Comparison of ENCODE assay signal across 23 cellular contexts in the genomic region with DNA sequence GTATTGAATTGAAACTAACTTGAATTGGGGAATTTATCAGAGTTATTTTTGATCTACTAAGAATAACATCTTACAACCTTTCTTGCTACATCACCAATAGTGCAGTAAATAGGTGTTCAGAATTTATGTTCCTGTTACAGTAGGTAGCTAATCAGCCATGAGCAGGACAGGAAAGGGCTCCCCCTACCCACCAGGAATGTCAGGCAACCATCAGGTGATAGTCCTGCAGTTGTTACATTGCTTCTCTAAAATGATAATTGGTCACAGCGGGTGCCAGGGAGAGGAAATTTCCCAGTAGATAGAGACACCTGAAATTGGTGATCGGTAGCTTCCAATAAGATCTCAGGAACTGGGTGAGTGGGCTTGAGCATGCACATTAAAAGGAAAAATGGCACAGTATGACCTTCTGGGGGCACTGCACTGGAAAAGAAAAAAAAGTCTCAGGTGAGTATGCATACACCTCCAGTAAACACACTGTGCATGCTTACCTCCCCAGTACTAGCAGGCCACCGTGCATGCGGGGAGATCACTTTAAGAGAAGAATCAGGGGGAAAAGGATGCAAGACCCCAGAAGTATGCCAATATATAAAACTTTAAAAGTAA.
DNase-seq lines count a peak whose midpoint lies in the region; ATAC-seq, FAIRE-seq and TF ChIP-seq lines count a peak whose summit lies in the region.
"Had no signal": no experiment of that assay in that cellular context is flagged by ENCODE, and none has a peak within 500 bp of the region (broad histone marks: within the 10 kb centered on the region; RNA-seq: fewer than 3 reads in every experiment).

No MANE protein-coding gene starts in this region.

- H2BK120ac ChIP-seq in H1 (replicated peaks; ENCODE audit: low read depth, low read length) = no peak overlapping the region

- H3K27ac Mint-ChIP-seq in GM23338 (no peak overlapping the region), neural progenitor cell (no peak overlapping the region)
- H3K27ac Mint-ChIP-seq: CD14-positive monocyte; CD8-positive, alpha-beta T cell; HFFc6 had no signal

- TF ChIP-seq EP300 in H1 (IDR thresholded peaks at IDR 0.05; ENCODE audit: borderline replicate concordance in 1 of 2, low read depth in 2 of 2, low read length in 2 of 2) = no peak

- POLR2A ChIA-PET in H1 (lab: Charles Lee; ENCODE audit: partially characterized antibody) = no interaction called here

- H4K5ac ChIP-seq in H1 (ENCODE audit: insufficient read length, low read depth, low read length) = no peak overlapping the region

- H3K9me3 ChIP-seq in HUES6 (ENCODE audit: control insufficient read depth, insufficient read depth, low read depth, low read length) (no peaks in the 10 kb centered on the region), H1 (ENCODE audit: insufficient read depth in 2 of 2, low read depth in 1 of 2, low read length in 1 of 2) (no peaks in the 10 kb centered on the region), neural progenitor cell (ENCODE audit: low read depth) (no peaks in the 10 kb centered on the region)
- H3K9me3 ChIP-seq: BE2C had no signal

- no peaks in the 10 kb centered on the region for H3K36me3 ChIP-seq in GM23338 (ENCODE audit: insufficient read depth)
- H3K36me3 ChIP-seq in HUES6 (ENCODE audit: control insufficient read depth, insufficient read depth, low read length) = no peaks in the 10 kb centered on the region
- no peaks in the 10 kb centered on the region for H3K36me3 ChIP-seq in H1 (ENCODE audit: control insufficient read depth in 2 of 4, insufficient read depth in 4 of 4, low read length in 3 of 4)
- H3K36me3 ChIP-seq in neural progenitor cell = no peaks in the 10 kb centered on the region
- H3K36me3 ChIP-seq: BE2C, HAP-1 had no signal

- no peak overlapping the region for H4K8ac ChIP-seq in H1 (ENCODE audit: extremely low read depth, insufficient read depth, low read length)

- WGBS in H1 (ENCODE audit: extremely low coverage in 1 of 2, insufficient coverage in 1 of 2, insufficient read length in 1 of 2, insufficient replicate concordance in 2 of 2, low coverage in 1 of 2, low lambda C conversion rate in 2 of 2, missing lambda C conversion rate in 1 of 2), 2 experiments = 92% methylated on average over 4 of the region's 4 CpGs; no CpG with 5 or more reads in 1 of the 2 experiments

- no peaks in the 10 kb centered on the region for H3K79me2 ChIP-seq in GM23338 (replicated peaks; ENCODE audit: insufficient read depth)
- no peaks in the 10 kb centered on the region for H3K79me2 ChIP-seq in H1 (ENCODE audit: control insufficient read depth in 1 of 2, insufficient read depth in 2 of 2, low read length in 2 of 2)
- no peaks in the 10 kb centered on the region for H3K79me2 ChIP-seq in neural progenitor cell (ENCODE audit: low read depth)

- H3K79me1 ChIP-seq in H1 (ENCODE audit: low read depth, low read length) = no peaks in the 10 kb centered on the region

- no peaks in the 10 kb centered on the region for H3F3A ChIP-seq in GM23338 (replicated peaks; ENCODE audit: low read depth)
- peaks cover 28% of the 10 kb centered on the region for H3F3A ChIP-seq in neural progenitor cell (ENCODE audit: low read depth)

- H3K23ac ChIP-seq in H1 (ENCODE audit: insufficient read length) = no peak overlapping the region

- H3K56ac ChIP-seq in H1 (replicated peaks; ENCODE audit: insufficient read length, low read depth, low read length) = no peak overlapping the region

- no peaks in the 10 kb centered on the region; the same call in 2 of the 3 replicates for H3K36me3 Mint-ChIP-seq in GM23338 (ENCODE audit: low read depth)
- H3K36me3 Mint-ChIP-seq in neural progenitor cell = no peaks in the 10 kb centered on the region
- H3K36me3 Mint-ChIP-seq: CD14-positive monocyte; CD8-positive, alpha-beta T cell had no signal

- H4K20me1 ChIP-seq in GM23338 (replicated peaks; ENCODE audit: insufficient read depth) = no peaks in the 10 kb centered on the region
- H4K20me1 ChIP-seq in H1 (replicated peaks in 1 of 2; ENCODE audit: control insufficient read depth in 1 of 2, insufficient read depth in 2 of 2, low read length in 2 of 2) = no peaks in the 10 kb centered on the region
- H4K20me1 ChIP-seq in neural progenitor cell (ENCODE audit: low read depth) = no peaks in the 10 kb centered on the region

- no peak overlapping the region for H4K91ac ChIP-seq in H1 (replicated peaks; ENCODE audit: insufficient read length, low read length)

- H3K27me3 ChIP-seq in GM23338 (ENCODE audit: insufficient read depth) = no peaks in the 10 kb centered on the region
- no peaks in the 10 kb centered on the region for H3K27me3 ChIP-seq in HUES6 (ENCODE audit: control insufficient read depth, insufficient read depth, low read length)
- H3K27me3 ChIP-seq in H1 (replicated peaks in 1 of 4; ENCODE audit: control insufficient read depth in 3 of 4, extremely low read depth in 1 of 4, insufficient read depth in 3 of 4, low read length in 3 of 4) = no peaks in the 10 kb centered on the region
- H3K27me3 ChIP-seq in neural progenitor cell = no peaks in the 10 kb centered on the region
- H3K27me3 ChIP-seq: BE2C had no signal

- no peak overlapping the region for H2AK5ac ChIP-seq in H1 (ENCODE audit: low read depth, low read length)

- H3K14ac ChIP-seq in H1 (ENCODE audit: insufficient read length) = no peak overlapping the region

- CTCF ChIA-PET in H1 (lab: Charles Lee; ENCODE audit: partially characterized antibody) = interaction anchor here (0.7 to 2.7 kb wide), 6 partner anchors 11 to 902 kb away, joined by 3 to 7 read pairs (median 3); no protein-coding TSS in a partner anchor

- no peak overlapping the region for H3K4ac ChIP-seq in H1 (replicated peaks; ENCODE audit: insufficient read length, low read depth, low read length)

- H3K23me2 ChIP-seq in H1 (ENCODE audit: low read depth, low read length) = no peaks in the 10 kb centered on the region

- H3K27me3 Mint-ChIP-seq in GM23338 (ENCODE audit: insufficient read depth, low read depth, poor library complexity) (peaks cover 1% of the 10 kb centered on the region), neural progenitor cell (ENCODE audit: insufficient read depth, low read depth) (peaks cover 2% of the 10 kb centered on the region)

- TF ChIP-seq POLR2A in H1 (IDR thresholded peaks at IDR 0.05; ENCODE audit: control extremely low read depth in 1 of 2, low read depth in 2 of 2, low read length in 2 of 2) = no peak

- TF ChIP-seq RAD21 in H1 (IDR thresholded peaks at IDR 0.05 in 1 of 2, conservative IDR thresholded peaks at IDR 0.05 in 1 of 2; ENCODE audit: low read depth in 2 of 2, low read length in 2 of 2) = peak in 1 of 2 experiments; percentile 12; a peak in 2 of 4 replicates

- no peak overlapping the region for H2BK12ac ChIP-seq in H1 (ENCODE audit: low read depth, low read length)

- H3K4me1 ChIP-seq in GM23338 (ENCODE audit: insufficient read depth) (peaks cover 35% of the 10 kb centered on the region), HUES6 (ENCODE audit: control insufficient read depth, insufficient read depth, low read length) (peaks cover 35% of the 10 kb centered on the region), H1 (replicated peaks in 1 of 4; ENCODE audit: control insufficient read depth in 3 of 4, insufficient read depth in 4 of 4, low read length in 3 of 4) (peaks cover 0 to 2% (median 0%) of the 10 kb centered on the region in 4 experiments; a peak in 1 of 7 replicates), neural progenitor cell (peaks cover 28% of the 10 kb centered on the region)
- H3K4me1 ChIP-seq: A549, BE2C had no signal

- H3K27ac ChIP-seq in GM23338 (ENCODE audit: low read depth) (no peak overlapping the region), HUES6 (ENCODE audit: low read depth, low read length) (peak overlapping the region; percentile 66; the same call in 1 of the 2 replicates), H1 (ENCODE audit: low read depth, low read length) (no peak overlapping the region), neural progenitor cell (no peak overlapping the region)
- H3K27ac ChIP-seq: A549, HL-60 had no signal

- FAIRE-seq in H1 (lab: Jason Lieb, UNC) (no peak), RCC 7860 (lab: Jason Lieb, UNC) (no peak)
- FAIRE-seq: A549, D721Med, G401.6, GM12892 had no signal

- no peaks in the 10 kb centered on the region; the same call in 2 of the 3 replicates for H3K9me3 Mint-ChIP-seq in GM23338
- H3K9me3 Mint-ChIP-seq in neural progenitor cell = no peaks in the 10 kb centered on the region

- peak; percentile 55 to 57 for TF ChIP-seq CTCF in GM23338 (conservative IDR thresholded peaks at IDR 0.05; ENCODE audit: low read depth in 2 of 2)
- peak; percentile 12 to 28 (median 27); a peak in 3 of 4 replicates for TF ChIP-seq CTCF in H1 (IDR thresholded peaks at IDR 0.05; ENCODE audit: control extremely low read depth in 1 of 3, insufficient read depth in 1 of 3, low read depth in 1 of 3, low read length in 3 of 3)
- TF ChIP-seq CTCF in neural progenitor cell (IDR thresholded peaks at IDR 0.05) = peak; percentile 18

- H2BK20ac ChIP-seq in H1 (ENCODE audit: low read length) = no peak overlapping the region

- H2AFZ ChIP-seq in GM23338 = no peak overlapping the region
- H2AFZ ChIP-seq in H1 (ENCODE audit: low read length) = no peak overlapping the region
- H2AFZ ChIP-seq in neural progenitor cell (replicated peaks) = no peak overlapping the region

- ATAC-seq in GM23338 = peak; percentile 77
- no peak for ATAC-seq in GM19324 (IDR thresholded peaks at IDR 0.05; ENCODE audit: low FRiP score, unreplicated experiment)
- ATAC-seq in HG03521 (IDR thresholded peaks at IDR 0.05; ENCODE audit: unreplicated experiment) = no peak
- ATAC-seq: A549; CD8-positive, alpha-beta T cell had no signal

- H3K4me2 ChIP-seq in GM23338 (peak overlapping the region; percentile 7; the same call in 1 of the 2 replicates), H1 (ENCODE audit: insufficient read depth in 1 of 2, low read depth in 2 of 2, low read length in 2 of 2) (peak overlapping the region in 1 of 2 experiments; percentile 23; a peak in 1 of 4 replicates), neural progenitor cell (no peak overlapping the region)
- H3K4me2 ChIP-seq: A549 had no signal

- H3K4me3 Mint-ChIP-seq in GM23338 (no peak overlapping the region), neural progenitor cell (no peak overlapping the region)
- H3K4me3 Mint-ChIP-seq: CD14-positive monocyte; CD8-positive, alpha-beta T cell; HFFc6 had no signal

- H3K4me3 ChIP-seq in GM23338 (no peak overlapping the region), HUES6 (ENCODE audit: low read depth, low read length) (peak overlapping the region; percentile 19; the same call in 1 of the 2 replicates), H1 (ENCODE audit: extremely low read depth in 1 of 4, insufficient read depth in 2 of 4, low read depth in 3 of 4, low read length in 4 of 4) (no peak overlapping the region), neural progenitor cell (no peak overlapping the region)
- H3K4me3 ChIP-seq: A549, HAP-1 had no signal

- DNase-seq in GM23338 (ENCODE audit: low spot score) (peak; percentile 29), H1 (ENCODE audit: low read depth in 1 of 2, low spot score in 2 of 2) (no peak), neural progenitor cell (ENCODE audit: low spot score) (no peak), RCC 7860 (ENCODE audit: low spot score) (no peak)
- DNase-seq: BE2C; CD8-positive, alpha-beta T cell; COR-L47; DMS153; DMS79 treated with DMSO at 0.1 percent for 48 hours; EL; HFFc6; IMR-90; KBM-7 had no signal

- no peak overlapping the region for H2BK5ac ChIP-seq in H1 (ENCODE audit: low read depth, low read length)

- H2BK15ac ChIP-seq in H1 (ENCODE audit: low read length) = no peak overlapping the region

- peak overlapping the region; percentile 71 for H3K9ac ChIP-seq in HUES6 (ENCODE audit: low read length)
- H3K9ac ChIP-seq in H1 (replicated peaks in 1 of 4; ENCODE audit: extremely low read depth in 1 of 4, low read depth in 3 of 4, low read length in 3 of 4) = no peak overlapping the region
- H3K9ac ChIP-seq in neural progenitor cell = no peak overlapping the region

- H3K4me1 Mint-ChIP-seq in GM23338 = peaks cover 28% of the 10 kb centered on the region
- peaks cover 4% of the 10 kb centered on the region for H3K4me1 Mint-ChIP-seq in neural progenitor cell
- H3K4me1 Mint-ChIP-seq: CD14-positive monocyte had no signal

- H3K9me2 ChIP-seq in GM23338 (ENCODE audit: insufficient read depth) = no peaks in the 10 kb centered on the region

- no peak overlapping the region for H3K18ac ChIP-seq in H1 (ENCODE audit: extremely low read depth, low read length)
